20 cellular contexts compared by ENCODE assay signal in genomic region chr12:85278598-85279448, GRCh38. TPM values are rescaled to one million over a fixed set of nuclear protein-coding genes. Genes with fewer than 3 reads are reported as not detected.
DNase-seq lines count a peak whose midpoint lies in the region; ATAC-seq and TF ChIP-seq lines count a peak whose summit lies in the region.
"Had no signal": no experiment of that assay in that cellular context is flagged by ENCODE, and none has a peak within 500 bp of the region (broad histone marks: within the 10 kb centered on the region; RNA-seq: fewer than 3 reads in every experiment).

No MANE protein-coding gene starts in this region.

- POLR2A ChIA-PET in WTC11 (lab: Charles Lee), result no interaction called here

- H3K27ac ChIP-seq in iPS DF 6.9 (ENCODE audit: low read length), result no peak overlapping the region
- H3K27ac ChIP-seq: PC-9, prostate gland, testis had no signal

- no peaks in the 10 kb centered on the region for H3K36me3 ChIP-seq in iPS DF 6.9 (ENCODE audit: control insufficient read depth, insufficient read depth, low read length)
- H3K36me3 ChIP-seq: prostate gland had no signal

- H3K4me3 Mint-ChIP-seq in WTC11 (peak overlapping the region; percentile 98), neural crest cell (peak overlapping the region; percentile 99)

- TF ChIP-seq CTCF in WTC11 (IDR thresholded peaks at IDR 0.05) (no peak), neural crest cell (conservative IDR thresholded peaks at IDR 0.05) (no peak), GM13977 (IDR thresholded peaks at IDR 0.05; ENCODE audit: extremely low read depth, insufficient read depth, missing control alignments) (no peak)

- no peaks in the 10 kb centered on the region for H3K9me3 ChIP-seq in iPS DF 6.9 (ENCODE audit: control insufficient read depth, insufficient read depth, low read length)
- H3K9me3 ChIP-seq: Caco-2, prostate gland, testis had no signal

- H3K27me3 Mint-ChIP-seq in WTC11 (ENCODE audit: low read depth) (peaks cover 82% of the 10 kb centered on the region), neural crest cell (ENCODE audit: low read depth) (peaks cover 97% of the 10 kb centered on the region)

- H3K36me3 Mint-ChIP-seq in WTC11 (no peaks in the 10 kb centered on the region), neural crest cell (ENCODE audit: low read depth) (no peaks in the 10 kb centered on the region)

- H3K4me1 ChIP-seq in iPS DF 6.9 (ENCODE audit: control insufficient read depth, insufficient read depth, low read length), result peaks cover 5% of the 10 kb centered on the region
- H3K4me1 ChIP-seq: prostate gland had no signal

- H3K27ac Mint-ChIP-seq in WTC11, result no peak overlapping the region
- H3K27ac Mint-ChIP-seq in neural crest cell (ENCODE audit: unreplicated experiment), result no peak overlapping the region

- H3K9me3 Mint-ChIP-seq in WTC11 (no peaks in the 10 kb centered on the region), neural crest cell (no peaks in the 10 kb centered on the region)

- H3K27me3 ChIP-seq in iPS DF 6.9 (ENCODE audit: control insufficient read depth, insufficient read depth, low read length), result peaks cover 41% of the 10 kb centered on the region

- ATAC-seq in WTC11, result peak; percentile 1
- no peak for ATAC-seq in esophagus mucosa
- no peak for ATAC-seq in GM18505 (IDR thresholded peaks at IDR 0.05; ENCODE audit: unreplicated experiment)

- no peak for TF ChIP-seq POLR2A in GM18505 (IDR thresholded peaks at IDR 0.05; ENCODE audit: borderline replicate concordance, extremely low read depth, insufficient read depth, insufficient read length)

- in situ Hi-C loops in GM13977 (cut with MboI; ENCODE audit: low pct_unique_long_range_greater_than_20kb, low sequenced_read_pairs, unreplicated experiment), result no loop called here

- CTCF ChIA-PET in WTC11 (lab: Charles Lee), result interaction anchor here (0.9 to 1.9 kb wide), 5 partner anchors 31 to 202 kb away, joined by 3 to 10 read pairs (median 5); no protein-coding TSS in a partner anchor

- peak overlapping the region; percentile 64; the same call in 1 of the 2 replicates for H3K4me3 ChIP-seq in iPS DF 6.9 (ENCODE audit: low read length)
- H3K4me3 ChIP-seq: PC-9 had no signal

- no CpG with 5 or more reads among the region's 37 CpGs for WGBS in iPS DF 6.9 (ENCODE audit: insufficient coverage, insufficient read length)

- DNase-seq in ELF-1 (ENCODE audit: low read depth, low spot score) (peak; percentile 33), WTC11 (ENCODE audit: low spot score) (no peak), iPS DF 6.9 (ENCODE audit: low read depth, low spot score) (no peak), neural crest cell (ENCODE audit: low read depth, low spot score) (no peak), superior temporal gyrus (ENCODE audit: extremely low spot score) (no peak), GM13977 (ENCODE audit: low spot score) (no peak)
- DNase-seq: activated effector memory CD4-positive, alpha-beta T cell treated with Interleukin-2 at 50 U/mL for 16 hours; amygdala; Caco-2; NCI-H187 treated with DMSO at 0.1 percent for 48 hours; NCI-H526; PC-9; testis had no signal

- H3K4me1 Mint-ChIP-seq in WTC11 (peaks cover 43% of the 10 kb centered on the region), neural crest cell (peaks cover 32% of the 10 kb centered on the region)

TF ChIP-seq in WTC11, 78 proteins besides CTCF, POLR2A, EP300 and RAD21 (continues in another document):
- TF ChIP-seq ESRRA (CRISPR knock-in tag; IDR thresholded peaks at IDR 0.05; ENCODE audit: borderline replicate concordance) (no peak), TEAD1 (CRISPR knock-in tag; IDR thresholded peaks at IDR 0.05) (no peak), FOXP1 (CRISPR knock-in tag; IDR thresholded peaks at IDR 0.05; ENCODE audit: borderline replicate concordance) (no peak), MAX (CRISPR knock-in tag; IDR thresholded peaks at IDR 0.05) (no peak), SOX15 (CRISPR knock-in tag; IDR thresholded peaks at IDR 0.05) (no peak), SP1 (CRISPR knock-in tag; conservative IDR thresholded peaks at IDR 0.05) (no peak), IRF2 (CRISPR knock-in tag; IDR thresholded peaks at IDR 0.05; ENCODE audit: borderline replicate concordance, low read depth) (no peak), GABPB1 (CRISPR knock-in tag; IDR thresholded peaks at IDR 0.05) (no peak), ZNF532 (CRISPR knock-in tag; IDR thresholded peaks at IDR 0.05; ENCODE audit: borderline replicate concordance) (no peak), ZNF263 (CRISPR knock-in tag; IDR thresholded peaks at IDR 0.05; ENCODE audit: low read depth) (no peak), CREM (CRISPR knock-in tag; IDR thresholded peaks at IDR 0.05) (no peak), CREB1 (CRISPR knock-in tag; IDR thresholded peaks at IDR 0.05) (no peak), FOXK1 (CRISPR knock-in tag; IDR thresholded peaks at IDR 0.05) (no peak; the same call in 1 of the 2 replicates), E2F5 (CRISPR knock-in tag; IDR thresholded peaks at IDR 0.05) (no peak), NFE2L1 (CRISPR knock-in tag; IDR thresholded peaks at IDR 0.05) (no peak)
- TF ChIP-seq, protein P1, sequence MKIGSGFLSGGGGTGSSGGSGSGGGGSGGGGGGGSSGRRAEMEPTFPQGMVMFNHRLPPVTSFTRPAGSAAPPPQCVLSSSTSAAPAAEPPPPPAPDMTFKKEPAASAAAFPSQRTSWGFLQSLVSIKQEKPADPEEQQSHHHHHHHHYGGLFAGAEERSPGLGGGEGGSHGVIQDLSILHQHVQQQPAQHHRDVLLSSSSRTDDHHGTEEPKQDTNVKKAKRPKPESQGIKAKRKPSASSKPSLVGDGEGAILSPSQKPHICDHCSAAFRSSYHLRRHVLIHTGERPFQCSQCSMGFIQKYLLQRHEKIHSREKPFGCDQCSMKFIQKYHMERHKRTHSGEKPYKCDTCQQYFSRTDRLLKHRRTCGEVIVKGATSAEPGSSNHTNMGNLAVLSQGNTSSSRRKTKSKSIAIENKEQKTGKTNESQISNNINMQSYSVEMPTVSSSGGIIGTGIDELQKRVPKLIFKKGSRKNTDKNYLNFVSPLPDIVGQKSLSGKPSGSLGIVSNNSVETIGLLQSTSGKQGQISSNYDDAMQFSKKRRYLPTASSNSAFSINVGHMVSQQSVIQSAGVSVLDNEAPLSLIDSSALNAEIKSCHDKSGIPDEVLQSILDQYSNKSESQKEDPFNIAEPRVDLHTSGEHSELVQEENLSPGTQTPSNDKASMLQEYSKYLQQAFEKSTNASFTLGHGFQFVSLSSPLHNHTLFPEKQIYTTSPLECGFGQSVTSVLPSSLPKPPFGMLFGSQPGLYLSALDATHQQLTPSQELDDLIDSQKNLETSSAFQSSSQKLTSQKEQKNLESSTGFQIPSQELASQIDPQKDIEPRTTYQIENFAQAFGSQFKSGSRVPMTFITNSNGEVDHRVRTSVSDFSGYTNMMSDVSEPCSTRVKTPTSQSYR (CRISPR knock-in tag; IDR thresholded peaks at IDR 0.05), result no peak
- TF ChIP-seq, protein P2, sequence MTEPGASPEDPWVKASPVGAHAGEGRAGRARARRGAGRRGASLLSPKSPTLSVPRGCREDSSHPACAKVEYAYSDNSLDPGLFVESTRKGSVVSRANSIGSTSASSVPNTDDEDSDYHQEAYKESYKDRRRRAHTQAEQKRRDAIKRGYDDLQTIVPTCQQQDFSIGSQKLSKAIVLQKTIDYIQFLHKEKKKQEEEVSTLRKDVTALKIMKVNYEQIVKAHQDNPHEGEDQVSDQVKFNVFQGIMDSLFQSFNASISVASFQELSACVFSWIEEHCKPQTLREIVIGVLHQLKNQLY (CRISPR knock-in tag; IDR thresholded peaks at IDR 0.05), result no peak

RNA-seq across cellular contexts. Expression of gene ALX1, which starts 1.2 kb away (rescaled TPM):
- total RNA-seq in WTC11 (2021) (0.25 to 0.78 TPM (median 0.74 TPM) in 3 replicates), neural crest cell (4.1 and 4.7 TPM in 2 replicates), esophagus mucosa (not detected)
- total RNA-seq: activated CD8-positive, alpha-beta memory T cell treated with anti-CD3 and anti-CD28 coated beads for 36 hours; Caco-2; HT1080; MCF 10A; mucosa of gallbladder; PC-9; prostate gland had no signal
